In genomic region chr19:50414850-50415660, GRCh38 we compare ENCODE assay signal across 8 cellular contexts. TPM values are rescaled to one million over a fixed set of nuclear protein-coding genes. Genes with fewer than 3 reads are reported as not detected.
DNase-seq lines count a peak whose midpoint lies in the region; ATAC-seq and TF ChIP-seq lines count a peak whose summit lies in the region.

No MANE protein-coding gene starts in this region.

- no peaks in the 10 kb centered on the region for H3K79me2 ChIP-seq in hepatocyte

- no peak overlapping the region for H3K4me2 ChIP-seq in hepatocyte

- H3K36me3 ChIP-seq in ascending aorta (no peaks in the 10 kb centered on the region), hepatocyte (replicated peaks; ENCODE audit: insufficient read depth, low read depth) (no peaks in the 10 kb centered on the region)

- no peaks in the 10 kb centered on the region for H3K9me2 ChIP-seq in hepatocyte (replicated peaks; ENCODE audit: insufficient read depth)

- no peak overlapping the region for H2AFZ ChIP-seq in hepatocyte

- DNase-seq in NCI-H2196 (lab: John Stamatoyannopoulos, UW; ENCODE audit: unreplicated experiment) = peak; percentile 5
- DNase-seq in NCI-H2196 treated with DMSO at 0.1 percent for 48 hours (lab: John Stamatoyannopoulos, UW; ENCODE audit: unreplicated experiment) = no peak
- peak; percentile 72 for DNase-seq in T-helper 9 cell
- peak in 1 of 2 donors; percentile 85 for DNase-seq in ascending aorta (ENCODE audit: low spot score in 2 of 2)
- DNase-seq in hepatocyte (ENCODE audit: low spot score) = peak; percentile 85
- peak; percentile 48 to 69 for DNase-seq in stimulated activated CD4-positive, alpha-beta T cell treated with anti-CD3 and anti-CD28 coated beads, Interleukin-15, amount 100 ng/mL, for 1 hour (ENCODE audit: low read depth in 1 of 2, low spot score in 1 of 2)
- no peak for DNase-seq in NCI-H774 (lab: John Stamatoyannopoulos, UW)

- H3K4me1 ChIP-seq in ascending aorta (peaks cover 3 to 6% of the 10 kb centered on the region in 2 donors), hepatocyte (ENCODE audit: insufficient read depth) (peaks cover 7% of the 10 kb centered on the region)

- H4K20me1 ChIP-seq in hepatocyte (ENCODE audit: insufficient read depth, poor library complexity, severe bottlenecking) = no peaks in the 10 kb centered on the region

- no peak overlapping the region for H3K27ac ChIP-seq in ascending aorta
- H3K27ac ChIP-seq in hepatocyte = no peak overlapping the region

- intact Hi-C loops in ascending aorta (cut with DNase I) = loop anchor here (1.0 kb wide), 1 partner anchor 47 kb away; no protein-coding TSS in a partner anchor

- ATAC-seq in HG03442 (IDR thresholded peaks at IDR 0.05; ENCODE audit: unreplicated experiment) = peak; percentile 35

- H3K9me3 ChIP-seq in ascending aorta (no peaks in the 10 kb centered on the region), hepatocyte (ENCODE audit: low read depth) (no peaks in the 10 kb centered on the region)

- H3K27me3 ChIP-seq in ascending aorta (peaks cover 7% of the 10 kb centered on the region), hepatocyte (peaks cover 21% of the 10 kb centered on the region)

- 67% methylated on average over 23 of the region's 39 CpGs for WGBS in hepatocyte (ENCODE audit: low lambda C conversion rate, missing lambda C conversion rate)

- H3K4me3 ChIP-seq in ascending aorta = no peak overlapping the region
- no peak overlapping the region for H3K4me3 ChIP-seq in hepatocyte

- TF ChIP-seq CTCF in ascending aorta (IDR thresholded peaks at IDR 0.05) (peak; percentile 72 to 93 (median 89)), hepatocyte (IDR thresholded peaks at IDR 0.05; ENCODE audit: poor library complexity) (peak; percentile 78)

RNA-seq across cellular contexts. Expression of gene SPIB, which starts 3.7 kb away (rescaled TPM):
- total RNA-seq in ascending aorta = not detected
- total RNA-seq in hepatocyte = 2.8 TPM in 2 replicates
- polyA plus RNA-seq in hepatocyte = 0.63 and 1.7 TPM in 2 replicates

RNA-seq across cellular contexts. Expression of gene MYBPC2, which starts 17.6 kb away (rescaled TPM):
- total RNA-seq in ascending aorta (not detected), hepatocyte (0.07 and 0.16 TPM in 2 replicates)
- polyA plus RNA-seq in hepatocyte = 0.04 TPM in 1 of 2 replicates, not detected in the other

RNA-seq across cellular contexts. Expression of gene POLD1, which starts 30.9 kb away (rescaled TPM):
- total RNA-seq in ascending aorta (22.9 TPM), hepatocyte (13.6 and 18.2 TPM in 2 replicates)
- 32.6 and 40.4 TPM in 2 replicates for polyA plus RNA-seq in hepatocyte

RNA-seq across cellular contexts. Expression of gene NR1H2, which starts 38.8 kb away (rescaled TPM):
- total RNA-seq in ascending aorta (150 TPM), hepatocyte (41.4 and 53.2 TPM in 2 replicates)
- 55.9 and 62.9 TPM in 2 replicates for polyA plus RNA-seq in hepatocyte

RNA-seq across cellular contexts. Expression of gene NAPSA, which starts 49.6 kb away (rescaled TPM):
- total RNA-seq in ascending aorta (1.6 TPM), hepatocyte (7.3 and 12.4 TPM in 2 replicates)
- 2.7 and 12.1 TPM in 2 replicates for polyA plus RNA-seq in hepatocyte

Comparison
In these comparisons a context has a peak if more than half of its experiments do, and no peak if none do; other contexts are left out.
1. DNase-seq: peak in NCI-H2196 (single experiment), T-helper 9 cell (single experiment), hepatocyte (single experiment) and stimulated activated CD4-positive, alpha-beta T cell treated with anti-CD3 and anti-CD28 coated beads, Interleukin-15, amount 100 ng/mL, for 1 hour (2 of 2); none in NCI-H2196 treated with DMSO at 0.1 percent for 48 hours (single experiment) and NCI-H774 (single experiment).